In the genomic region with DNA sequence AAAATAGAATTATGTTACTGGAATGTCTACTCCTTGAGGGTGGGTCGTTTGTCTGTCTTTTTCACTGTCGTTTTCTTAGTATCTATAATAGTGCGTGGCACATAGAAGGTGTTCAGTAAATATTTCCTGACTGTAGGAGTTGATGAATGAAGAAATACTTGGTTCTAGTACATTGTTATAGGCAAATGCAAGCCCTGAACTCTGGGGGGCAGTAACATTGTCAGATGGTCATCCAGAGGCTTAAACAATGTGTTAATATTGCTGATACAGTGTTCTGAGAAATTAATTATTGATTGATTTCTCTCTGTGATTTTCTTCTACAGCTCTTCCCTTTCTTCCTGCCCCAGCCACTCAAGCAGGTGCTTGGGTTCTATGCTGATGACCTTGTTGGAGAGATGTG, we compare ENCODE assay signal across 17 cellular contexts. TPM values are rescaled to one million over a fixed set of nuclear protein-coding genes. Genes with fewer than 3 reads are reported as not detected.
A peak's percentile ranks its signal among the peaks of the same experiment; 100 is the strongest.
DNase-seq lines count a peak whose midpoint lies in the region; ATAC-seq, FAIRE-seq and TF ChIP-seq lines count a peak whose summit lies in the region.
"Had no signal": no experiment of that assay in that cellular context is flagged by ENCODE, and none has a peak within 500 bp of the region (broad histone marks: within the 10 kb centered on the region; RNA-seq: fewer than 3 reads in every experiment).

No MANE protein-coding gene starts in this region.

- no peak for TF ChIP-seq POLR2A in HepG2 (IDR thresholded peaks at IDR 0.05; ENCODE audit: insufficient read depth in 1 of 2, low read depth in 2 of 2, low read length in 2 of 2)
- TF ChIP-seq POLR2A in right lobe of liver (IDR thresholded peaks at IDR 0.05), result no peak

- H3K27ac Mint-ChIP-seq in endodermal cell (no peak overlapping the region), WTC11 (no peak overlapping the region)
- no peak overlapping the region for H3K27ac Mint-ChIP-seq in CD4-positive, alpha-beta memory T cell
- H3K27ac Mint-ChIP-seq: stimulated activated naive CD8-positive, alpha-beta T cell treated with anti-CD3 and anti-CD28 coated beads, Interleukin-15, Interleukin-2, amounts not matched to agents 100 ng/mL and 50 ng/mL, for 24 hours had no signal

- H3K9ac ChIP-seq in HepG2 (ENCODE audit: insufficient read depth, low read depth, low read length) (no peak overlapping the region), endodermal cell (ENCODE audit: extremely low read depth, low read length, poor library complexity, severe bottlenecking) (no peak overlapping the region)

- H3K4me3 ChIP-seq in HepG2 (replicated peaks in 1 of 3; ENCODE audit: insufficient read depth in 1 of 3, low read depth in 2 of 3, low read length in 3 of 3), result no peak overlapping the region
- no peak overlapping the region for H3K4me3 ChIP-seq in right lobe of liver
- H3K4me3 ChIP-seq in endodermal cell (ENCODE audit: low read length), result no peak overlapping the region
- H3K4me3 ChIP-seq in CD4-positive, alpha-beta memory T cell (ENCODE audit: low read length in 2 of 2), result no peak overlapping the region
- H3K4me3 ChIP-seq: body of pancreas, vagina had no signal

- no peak overlapping the region for H2AFZ ChIP-seq in HepG2 (ENCODE audit: low read length)

- no peak for FAIRE-seq in HepG2 (lab: Jason Lieb, UNC)
- FAIRE-seq: small intestine had no signal

- H3K4me1 Mint-ChIP-seq in endodermal cell (no peaks in the 10 kb centered on the region), WTC11 (no peaks in the 10 kb centered on the region)
- no peaks in the 10 kb centered on the region for H3K4me1 Mint-ChIP-seq in CD4-positive, alpha-beta memory T cell

- H3K9me3 ChIP-seq in HepG2 (ENCODE audit: low read length) (no peaks in the 10 kb centered on the region), right lobe of liver (no peaks in the 10 kb centered on the region), endodermal cell (ENCODE audit: control insufficient read depth, low read length) (no peaks in the 10 kb centered on the region)
- no peaks in the 10 kb centered on the region for H3K9me3 ChIP-seq in CD4-positive, alpha-beta memory T cell (ENCODE audit: control insufficient read depth in 1 of 2, low read length in 2 of 2)
- H3K9me3 ChIP-seq: body of pancreas, vagina had no signal

- POLR2A ChIA-PET in HepG2 (lab: Yijun Ruan, JAX), result no interaction called here
- POLR2A ChIA-PET in WTC11 (lab: Charles Lee), result no interaction called here
- POLR2A ChIA-PET in CD4-positive, alpha-beta memory T cell (lab: Charles Lee; ENCODE audit: partially characterized antibody), result no interaction called here

- no peaks in the 10 kb centered on the region for H3K4me1 ChIP-seq in HepG2 (ENCODE audit: insufficient read depth, low read length)
- no peaks in the 10 kb centered on the region for H3K4me1 ChIP-seq in right lobe of liver
- H3K4me1 ChIP-seq in endodermal cell (ENCODE audit: control insufficient read depth, insufficient read depth, low read length), result no peaks in the 10 kb centered on the region
- no peaks in the 10 kb centered on the region for H3K4me1 ChIP-seq in CD4-positive, alpha-beta memory T cell (ENCODE audit: insufficient read depth, low read length)
- H3K4me1 ChIP-seq: body of pancreas, vagina had no signal

- H3K27me3 Mint-ChIP-seq in endodermal cell (ENCODE audit: insufficient read depth), result no peaks in the 10 kb centered on the region
- H3K27me3 Mint-ChIP-seq in WTC11 (ENCODE audit: low read depth), result no peaks in the 10 kb centered on the region; the same call in 1 of the 2 replicates
- H3K27me3 Mint-ChIP-seq in CD4-positive, alpha-beta memory T cell, result peaks cover 7 to 14% of the 10 kb centered on the region in 2 donors

- no peaks in the 10 kb centered on the region for H3K36me3 Mint-ChIP-seq in endodermal cell (ENCODE audit: low read depth)
- no peaks in the 10 kb centered on the region for H3K36me3 Mint-ChIP-seq in WTC11
- no peaks in the 10 kb centered on the region for H3K36me3 Mint-ChIP-seq in CD4-positive, alpha-beta memory T cell

- H3K36me3 ChIP-seq in HepG2 (replicated peaks in 1 of 2; ENCODE audit: control insufficient read depth in 1 of 2, insufficient read depth in 2 of 2, low read length in 2 of 2) (no peaks in the 10 kb centered on the region), right lobe of liver (no peaks in the 10 kb centered on the region), endodermal cell (ENCODE audit: control insufficient read depth, insufficient read depth, low read length) (no peaks in the 10 kb centered on the region)
- H3K36me3 ChIP-seq in CD4-positive, alpha-beta memory T cell (ENCODE audit: insufficient read depth, low read length), result no peaks in the 10 kb centered on the region
- H3K36me3 ChIP-seq: vagina had no signal

- H3K4me3 Mint-ChIP-seq in endodermal cell (no peak overlapping the region), WTC11 (no peak overlapping the region)
- no peak overlapping the region for H3K4me3 Mint-ChIP-seq in CD4-positive, alpha-beta memory T cell
- H3K4me3 Mint-ChIP-seq: stimulated activated naive CD8-positive, alpha-beta T cell treated with anti-CD3 and anti-CD28 coated beads, Interleukin-15, Interleukin-2, amounts not matched to agents 100 ng/mL and 50 ng/mL, for 24 hours had no signal

- 14% methylated on average over 3 of the region's 3 CpGs for WGBS in HepG2 (ENCODE audit: low lambda C conversion rate)
- WGBS in right lobe of liver (ENCODE audit: insufficient coverage, low coverage, low lambda C conversion rate, missing lambda C conversion rate), result 46% methylated on average over 3 of the region's 3 CpGs
- 88 to 90% methylated on average over 3 of the region's 3 CpGs for WGBS in endodermal cell (ENCODE audit: insufficient coverage in 1 of 2, insufficient read length in 1 of 2), 2 experiments

- no peak for TF ChIP-seq RAD21 in HepG2 (CRISPR knock-in tag; IDR thresholded peaks at IDR 0.05)

- intact Hi-C loops in HepG2 (cut with micrococcal nuclease; ENCODE audit: unreplicated experiment), result no loop called here
- intact Hi-C loops in right lobe of liver (cut with DNase I), result no loop called here
- intact Hi-C loops in CD4-positive, alpha-beta memory T cell (cut with micrococcal nuclease), result no loop called here

- no peaks in the 10 kb centered on the region for H3K79me2 ChIP-seq in HepG2 (ENCODE audit: insufficient read depth, low read length)

- in situ Hi-C loops in HepG2 (cut with HindIII; ENCODE audit: extremely low pct_ligation_motif_present, low pct_unique_long_range_greater_than_20kb), result no loop called here

- H3K27me3 ChIP-seq in HepG2 (ENCODE audit: control insufficient read depth in 1 of 2, insufficient read depth in 2 of 2, low read length in 2 of 2), result peaks cover 0 to 4% of the 10 kb centered on the region in 2 experiments; a peak in 1 of 5 replicates
- H3K27me3 ChIP-seq in right lobe of liver, result no peaks in the 10 kb centered on the region
- no peaks in the 10 kb centered on the region for H3K27me3 ChIP-seq in endodermal cell (ENCODE audit: control insufficient read depth, insufficient read depth, low read length, poor library complexity, severe bottlenecking)
- no peaks in the 10 kb centered on the region for H3K27me3 ChIP-seq in CD4-positive, alpha-beta memory T cell (ENCODE audit: insufficient read depth, low read length)
- H3K27me3 ChIP-seq: body of pancreas, vagina had no signal

- BruUV-seq in HepG2 (replicated peaks; lab: Mats Ljungman, UMichigan), result no TSS peak

- DNase-seq in HepG2 (ENCODE audit: low spot score) (no peak), right lobe of liver (no peak), OCI-M1 (lab: John Stamatoyannopoulos, UW) (peak; percentile 25), endodermal cell (no peak), WTC11 (ENCODE audit: low spot score) (no peak)
- no peak for DNase-seq in CD4-positive, alpha-beta memory T cell
- DNase-seq: activated naive CD4-positive, alpha-beta T cell; body of pancreas; islet precursor cell; MM.1S; nucleus accumbens; small intestine had no signal

- H3K9me3 Mint-ChIP-seq in endodermal cell, result no peaks in the 10 kb centered on the region
- H3K9me3 Mint-ChIP-seq in WTC11, result no peaks in the 10 kb centered on the region
- peaks cover 0 to 2% (median 0%) of the 10 kb centered on the region in 8 donors for H3K9me3 Mint-ChIP-seq in CD4-positive, alpha-beta memory T cell
- H3K9me3 Mint-ChIP-seq: stimulated activated naive CD8-positive, alpha-beta T cell treated with anti-CD3 and anti-CD28 coated beads, Interleukin-15, Interleukin-2, amounts not matched to agents 100 ng/mL and 50 ng/mL, for 24 hours had no signal

- ATAC-seq in HepG2 (peak; percentile 33; the same call in 1 of the 3 replicates), right lobe of liver (no peak), HG03457 (IDR thresholded peaks at IDR 0.05; ENCODE audit: unreplicated experiment) (no peak), WTC11 (no peak; the same call in 1 of the 2 replicates), HG03025 (IDR thresholded peaks at IDR 0.05; ENCODE audit: low FRiP score, unreplicated experiment) (no peak)
- ATAC-seq: activated CD4-positive, CD25-positive, alpha-beta regulatory T cell treated with anti-CD3 and anti-CD28 coated beads, Interleukin-2, amount 50 U/mL, for 24 hours; body of pancreas had no signal

- no peaks in the 10 kb centered on the region for H4K20me1 ChIP-seq in HepG2 (ENCODE audit: insufficient read depth, low read length)

- H3K27ac ChIP-seq in HepG2 (ENCODE audit: extremely low read length, insufficient read depth, low read length) (no peak overlapping the region), right lobe of liver (no peak overlapping the region), endodermal cell (ENCODE audit: low read depth, low read length) (no peak overlapping the region)
- no peak overlapping the region for H3K27ac ChIP-seq in CD4-positive, alpha-beta memory T cell (ENCODE audit: low read depth, low read length)
- H3K27ac ChIP-seq: body of pancreas, vagina had no signal

- CTCF ChIA-PET in HepG2 (lab: Yijun Ruan, JAX; ENCODE audit: low intra/inter-chr PET ratio, low total read pairs), result no interaction called here
- CTCF ChIA-PET in WTC11 (lab: Charles Lee), result no interaction called here
- CTCF ChIA-PET in CD4-positive, alpha-beta memory T cell (lab: Charles Lee; ENCODE audit: partially characterized antibody), result no interaction called here

- TF ChIP-seq EP300 in HepG2 (IDR thresholded peaks at IDR 0.05; ENCODE audit: low read depth in 2 of 2, low read length in 2 of 2), result no peak
- TF ChIP-seq EP300 in HepG2 (CRISPR knock-in tag; IDR thresholded peaks at IDR 0.05; ENCODE audit: borderline replicate concordance), result no peak

- H3K4me2 ChIP-seq in HepG2 (ENCODE audit: low read depth, low read length), result no peak overlapping the region

- TF ChIP-seq CTCF in HepG2 (CRISPR knock-in tag; IDR thresholded peaks at IDR 0.05) (peak; percentile 30; the same call in 1 of the 2 replicates), right lobe of liver (IDR thresholded peaks at IDR 0.05) (no peak), endodermal cell (conservative IDR thresholded peaks at IDR 0.05) (peak; percentile 49), WTC11 (IDR thresholded peaks at IDR 0.05) (no peak)

RNA-seq across cellular contexts. Expression of gene THOC1, which starts 24.4 kb away (rescaled TPM):
- total RNA-seq in HepG2 (2016; rRNA removed; fragmentation: Illumina TruSeq; extraction: Trizol) (47.3 and 56.7 TPM in 2 replicates), right lobe of liver (10 to 100 TPM; 11.0 to 16.0 (median 12.6) TPM), endodermal cell (10 to 100 TPM; 81.8 to 99.6 TPM), WTC11 (2021) (51.1 to 65.8 TPM (median 52.7 TPM) in 3 replicates)
- total RNA-seq in HepG2 (2016; cell fraction: cytosol; rRNA removed; fragmentation: Illumina TruSeq; extraction: Trizol; ENCODE audit: low read depth), result 8.8 and 10.0 TPM in 2 replicates
- total RNA-seq in HepG2 (2016; cell fraction: insoluble cytoplasmic fraction; rRNA removed; fragmentation: Illumina TruSeq; extraction: Trizol), result 49.8 and 55.5 TPM in 2 replicates
- 11.3 and 14.1 TPM in 2 replicates for total RNA-seq in HepG2 (2016; cell fraction: membrane; rRNA removed; fragmentation: Illumina TruSeq; extraction: Trizol)
- 101 and 111 TPM in 2 replicates for total RNA-seq in HepG2 (2016; cell fraction: nucleus; rRNA removed; fragmentation: Illumina TruSeq; extraction: Trizol)
- polyA plus RNA-seq in HepG2 (2011; rRNA removed), result 31.3 and 40.6 TPM in 2 replicates
- 4.3 and 4.8 TPM in 2 replicates for polyA plus RNA-seq in HepG2 (2011; cell fraction: cytosol; rRNA removed)
- polyA plus RNA-seq in HepG2 (2011; cell fraction: nucleus; rRNA removed), result 53.5 and 72.0 TPM in 2 replicates
- polyA plus RNA-seq in HepG2 (2012), result 25.0 and 39.1 TPM in 2 replicates
- polyA plus RNA-seq in HepG2 (2016; cell fraction: cytosol; fragmentation: Illumina TruSeq; extraction: Trizol; ENCODE audit: low read depth), result 2.8 and 3.2 TPM in 2 replicates
- 40.9 and 41.6 TPM in 2 replicates for polyA plus RNA-seq in HepG2 (2016; cell fraction: insoluble cytoplasmic fraction; fragmentation: Illumina TruSeq; extraction: Trizol; ENCODE audit: low read depth)
- 4.7 and 5.3 TPM in 2 replicates for polyA plus RNA-seq in HepG2 (2016; cell fraction: membrane; fragmentation: Illumina TruSeq; extraction: Trizol; ENCODE audit: low read depth)
- 124 and 144 TPM in 2 replicates for polyA plus RNA-seq in HepG2 (2016; cell fraction: nucleus; fragmentation: Illumina TruSeq; extraction: Trizol; ENCODE audit: insufficient read depth, low read depth)
- polyA minus RNA-seq in HepG2 (2011; rRNA and poly(A)+ RNA removed; ENCODE audit: low replicate concordance), result 11.8 and 13.0 TPM in 2 replicates
- 7.5 and 12.8 TPM in 2 replicates for polyA minus RNA-seq in HepG2 (2011; cell fraction: cytosol; rRNA and poly(A)+ RNA removed)
- polyA minus RNA-seq in HepG2 (2011; cell fraction: nucleus; rRNA and poly(A)+ RNA removed), result 215 and 222 TPM in 2 replicates
- 80.1 TPM for polyA plus RNA-seq in endodermal cell (2013, experiment 1 of 2)
- polyA plus RNA-seq in endodermal cell (2013, experiment 2 of 2), result 78.2 TPM
- total RNA-seq in CD4-positive, alpha-beta memory T cell, result 10 to 100 TPM; 65.9 to 69.9 TPM
- 10 to 100 TPM; 15.2 to 19.0 TPM for polyA plus RNA-seq in CD4-positive, alpha-beta memory T cell

Comparison
In these comparisons a context has a peak if more than half of its experiments do, and no peak if none do; other contexts are left out.
1. CTCF ChIP-seq: peak in HepG2 (single experiment) and endodermal cell (single experiment); none in right lobe of liver (0 of 4) and WTC11 (single experiment).
2. Of the 50 proteins assayed by ChIP-seq in both HepG2 and WTC11: peak only in HepG2: CTCF; only in WTC11: none; in both: none; in neither: 49.